Comparison of ENCODE assay signal across 1 cellular context in genomic region chr15:36024066-36024465, GRCh38.
TF ChIP-seq lines count a peak whose summit lies in the region.

No MANE protein-coding gene starts in this region.

TF ChIP-seq in HepG2, 621 proteins besides CTCF, POLR2A, EP300 and RAD21 (continued from another document):
- TF ChIP-seq TEF (CRISPR knock-in tag; IDR thresholded peaks at IDR 0.05) (no peak), ZNF253 (CRISPR knock-in tag; IDR thresholded peaks at IDR 0.05; ENCODE audit: borderline replicate concordance) (no peak), ZFP91 (CRISPR knock-in tag; IDR thresholded peaks at IDR 0.05; ENCODE audit: borderline replicate concordance) (no peak), CHCHD3 (CRISPR knock-in tag; IDR thresholded peaks at IDR 0.05) (no peak), CERS6 (CRISPR knock-in tag; IDR thresholded peaks at IDR 0.05) (no peak), RERE (CRISPR knock-in tag; IDR thresholded peaks at IDR 0.05; ENCODE audit: low read depth) (no peak), RARG (CRISPR knock-in tag; IDR thresholded peaks at IDR 0.05; ENCODE audit: low read depth) (no peak)
